In genomic region chr3:124747111-124747981, GRCh38 we compare ENCODE assay signal across 3 cellular contexts.
TF ChIP-seq lines count a peak whose summit lies in the region.

No MANE protein-coding gene starts in this region.

TF ChIP-seq in GM12891, 5 proteins besides CTCF, POLR2A, EP300 and RAD21:
- TF ChIP-seq PAX5 (IDR thresholded peaks at IDR 0.05; ENCODE audit: insufficient read depth, low read length, severe bottlenecking) (no peak), POU2F2 (IDR thresholded peaks at IDR 0.05; ENCODE audit: low read depth, low read length) (no peak), POLR2AphosphoS5 (IDR thresholded peaks at IDR 0.05; ENCODE audit: low read depth, low read length) (no peak), TAF1 (IDR thresholded peaks at IDR 0.05; ENCODE audit: low read depth, low read length) (no peak), SPI1 (IDR thresholded peaks at IDR 0.05; ENCODE audit: low read depth, low read length) (no peak)
TF ChIP-seq in GM12891: peak in this region for 0.

TF ChIP-seq in HCT116, 20 proteins besides CTCF, POLR2A, EP300 and RAD21:
- no peak for TF ChIP-seq EZH2 (IDR thresholded peaks at IDR 0.05)
- TF ChIP-seq EZH2phosphoT487 (IDR thresholded peaks at IDR 0.05; ENCODE audit: borderline replicate concordance): no peak

TF ChIP-seq in WTC11, 78 proteins besides CTCF, POLR2A, EP300 and RAD21:
- no peak for TF ChIP-seq MXD4 (CRISPR knock-in tag; IDR thresholded peaks at IDR 0.05; ENCODE audit: borderline replicate concordance)
- TF ChIP-seq, protein P1, sequence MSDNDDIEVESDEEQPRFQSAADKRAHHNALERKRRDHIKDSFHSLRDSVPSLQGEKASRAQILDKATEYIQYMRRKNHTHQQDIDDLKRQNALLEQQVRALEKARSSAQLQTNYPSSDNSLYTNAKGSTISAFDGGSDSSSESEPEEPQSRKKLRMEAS (CRISPR knock-in tag; IDR thresholded peaks at IDR 0.05): no peak
- no peak for TF ChIP-seq PREB (CRISPR knock-in tag; IDR thresholded peaks at IDR 0.05; ENCODE audit: borderline replicate concordance)
- no peak for TF ChIP-seq NFATC4 (CRISPR knock-in tag; IDR thresholded peaks at IDR 0.05)
- TF ChIP-seq E2F4 (CRISPR knock-in tag; IDR thresholded peaks at IDR 0.05; ENCODE audit: borderline replicate concordance, low read depth): no peak
- no peak for TF ChIP-seq SMAD3 (CRISPR knock-in tag; IDR thresholded peaks at IDR 0.05; ENCODE audit: borderline replicate concordance)
- no peak for TF ChIP-seq IRF2 (CRISPR knock-in tag; IDR thresholded peaks at IDR 0.05; ENCODE audit: borderline replicate concordance, low read depth)
- TF ChIP-seq ESRRA (CRISPR knock-in tag; IDR thresholded peaks at IDR 0.05; ENCODE audit: borderline replicate concordance): no peak
- no peak for TF ChIP-seq SP1 (CRISPR knock-in tag; conservative IDR thresholded peaks at IDR 0.05)
- TF ChIP-seq TCF7 (CRISPR knock-in tag; IDR thresholded peaks at IDR 0.05; ENCODE audit: low read depth): no peak
- no peak for TF ChIP-seq USF2 (CRISPR knock-in tag; IDR thresholded peaks at IDR 0.05)
- TF ChIP-seq, protein P2, sequence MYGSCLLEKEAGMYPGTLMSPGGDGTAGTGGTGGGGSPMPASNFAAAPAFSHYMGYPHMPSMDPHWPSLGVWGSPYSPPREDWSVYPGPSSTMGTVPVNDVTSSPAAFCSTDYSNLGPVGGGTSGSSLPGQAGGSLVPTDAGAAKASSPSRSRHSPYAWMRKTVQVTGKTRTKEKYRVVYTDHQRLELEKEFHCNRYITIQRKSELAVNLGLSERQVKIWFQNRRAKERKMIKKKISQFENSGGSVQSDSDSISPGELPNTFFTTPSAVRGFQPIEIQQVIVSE (CRISPR knock-in tag; IDR thresholded peaks at IDR 0.05; ENCODE audit: borderline replicate concordance): no peak
- TF ChIP-seq E2F5 (CRISPR knock-in tag; IDR thresholded peaks at IDR 0.05): no peak
- TF ChIP-seq ZNF416 (CRISPR knock-in tag; IDR thresholded peaks at IDR 0.05): no peak
- no peak for TF ChIP-seq FOXJ3 (CRISPR knock-in tag; IDR thresholded peaks at IDR 0.05; ENCODE audit: borderline replicate concordance)
- TF ChIP-seq, protein P3, sequence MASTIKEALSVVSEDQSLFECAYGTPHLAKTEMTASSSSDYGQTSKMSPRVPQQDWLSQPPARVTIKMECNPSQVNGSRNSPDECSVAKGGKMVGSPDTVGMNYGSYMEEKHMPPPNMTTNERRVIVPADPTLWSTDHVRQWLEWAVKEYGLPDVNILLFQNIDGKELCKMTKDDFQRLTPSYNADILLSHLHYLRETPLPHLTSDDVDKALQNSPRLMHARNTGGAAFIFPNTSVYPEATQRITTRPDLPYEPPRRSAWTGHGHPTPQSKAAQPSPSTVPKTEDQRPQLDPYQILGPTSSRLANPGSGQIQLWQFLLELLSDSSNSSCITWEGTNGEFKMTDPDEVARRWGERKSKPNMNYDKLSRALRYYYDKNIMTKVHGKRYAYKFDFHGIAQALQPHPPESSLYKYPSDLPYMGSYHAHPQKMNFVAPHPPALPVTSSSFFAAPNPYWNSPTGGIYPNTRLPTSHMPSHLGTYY (CRISPR knock-in tag; IDR thresholded peaks at IDR 0.05): no peak
- no peak for TF ChIP-seq SOX15 (CRISPR knock-in tag; IDR thresholded peaks at IDR 0.05)
- TF ChIP-seq ZNF396 (CRISPR knock-in tag; IDR thresholded peaks at IDR 0.05; ENCODE audit: borderline replicate concordance): no peak
- TF ChIP-seq NR1H2 (CRISPR knock-in tag; IDR thresholded peaks at IDR 0.05): no peak
- TF ChIP-seq IRF1 (CRISPR knock-in tag; IDR thresholded peaks at IDR 0.05): no peak
